ENCODE assay signal across 8 cellular contexts in genomic region chr20:59030911-59031310, GRCh38. TPM values are rescaled to one million over a fixed set of nuclear protein-coding genes. Genes with fewer than 3 reads are reported as not detected.
DNase-seq lines count a peak whose midpoint lies in the region; ATAC-seq and TF ChIP-seq lines count a peak whose summit lies in the region.

No MANE protein-coding gene starts in this region.

- no peaks in the 10 kb centered on the region for H3K9me3 Mint-ChIP-seq in activated T-cell treated with anti-CD3 and anti-CD28 coated beads, Interleukin-2, amount 50 U/mL, for 24 hours
- H3K9me3 Mint-ChIP-seq in activated naive CD8-positive, alpha-beta T cell (ENCODE audit: low read depth), result no peaks in the 10 kb centered on the region

- no peaks in the 10 kb centered on the region for H3K9me3 ChIP-seq in liver (ENCODE audit: control insufficient read depth in 4 of 4, low read length in 3 of 4)
- no peaks in the 10 kb centered on the region for H3K9me3 ChIP-seq in tibial artery

- peaks cover 3 to 27% (median 17%) of the 10 kb centered on the region in 4 donors for H3K4me1 ChIP-seq in liver (ENCODE audit: control insufficient read depth in 4 of 4, insufficient read depth in 4 of 4, low read length in 3 of 4)
- peaks cover 0 to 50% (median 36%) of the 10 kb centered on the region in 4 donors for H3K4me1 ChIP-seq in tibial artery

- no peak overlapping the region for H3K9ac ChIP-seq in liver (ENCODE audit: low read depth in 1 of 2, low read length in 2 of 2)

- no peak for DNase-seq in activated T-cell treated with anti-CD3 and anti-CD28 coated beads, Interleukin-2, amount 50 U/mL, for 24 hours
- no peak for DNase-seq in activated T-cell treated with anti-CD3 and anti-CD28 coated beads, Interleukin-2, amount 50 U/mL, for 48 hours
- DNase-seq in tibial artery (no peak), NCI-H146 treated with DMSO at 0.1 percent for 48 hours (lab: John Stamatoyannopoulos, UW; ENCODE audit: unreplicated experiment) (no peak)

- TF ChIP-seq CTCF in liver (IDR thresholded peaks at IDR 0.05; ENCODE audit: low read depth, low read length, missing input control), result no peak
- TF ChIP-seq CTCF in tibial artery (IDR thresholded peaks at IDR 0.05), result no peak

- peaks cover 92% of the 10 kb centered on the region for H3K36me3 Mint-ChIP-seq in activated T-cell treated with anti-CD3 and anti-CD28 coated beads, Interleukin-2, amount 50 U/mL, for 24 hours (ENCODE audit: low read depth)
- H3K36me3 Mint-ChIP-seq in activated naive CD8-positive, alpha-beta T cell, result peaks cover 25% of the 10 kb centered on the region

- H3K4me3 ChIP-seq in liver (ENCODE audit: low read depth in 1 of 3, low read length in 3 of 3) (peak overlapping the region in 2 of 3 donors; percentile 67 to 94), tibial artery (peak overlapping the region; percentile 78 to 93)

- H3K27me3 ChIP-seq in liver (ENCODE audit: control insufficient read depth in 4 of 4, insufficient read depth in 4 of 4, low read length in 3 of 4) (no peaks in the 10 kb centered on the region), tibial artery (no peaks in the 10 kb centered on the region)

- H3K27ac ChIP-seq in liver (ENCODE audit: low read depth in 1 of 2, low read length in 2 of 2) (no peak overlapping the region), tibial artery (peak overlapping the region in 1 of 2 donors; percentile 86)

- H3K4me1 Mint-ChIP-seq in activated T-cell treated with anti-CD3 and anti-CD28 coated beads, Interleukin-2, amount 50 U/mL, for 24 hours (ENCODE audit: low read depth), result peaks cover 76% of the 10 kb centered on the region
- H3K4me1 Mint-ChIP-seq in activated naive CD8-positive, alpha-beta T cell (ENCODE audit: low read depth), result peaks cover 63% of the 10 kb centered on the region

- ATAC-seq in HG03280 (IDR thresholded peaks at IDR 0.05; ENCODE audit: unreplicated experiment) (no peak), HG03354 (IDR thresholded peaks at IDR 0.05; ENCODE audit: poor library complexity, severe bottlenecking, unreplicated experiment) (no peak)

- no peaks in the 10 kb centered on the region for H3K27me3 Mint-ChIP-seq in activated T-cell treated with anti-CD3 and anti-CD28 coated beads, Interleukin-2, amount 50 U/mL, for 24 hours
- H3K27me3 Mint-ChIP-seq in activated naive CD8-positive, alpha-beta T cell, result no peaks in the 10 kb centered on the region

- peak overlapping the region; percentile 98 for H3K27ac Mint-ChIP-seq in activated T-cell treated with anti-CD3 and anti-CD28 coated beads, Interleukin-2, amount 50 U/mL, for 24 hours
- peak overlapping the region; percentile 95 for H3K27ac Mint-ChIP-seq in activated naive CD8-positive, alpha-beta T cell

- H3K4me3 Mint-ChIP-seq in activated T-cell treated with anti-CD3 and anti-CD28 coated beads, Interleukin-2, amount 50 U/mL, for 24 hours, result peak overlapping the region; percentile 95
- peak overlapping the region; percentile 93 for H3K4me3 Mint-ChIP-seq in activated naive CD8-positive, alpha-beta T cell

- no peak for TF ChIP-seq RAD21 in liver (IDR thresholded peaks at IDR 0.05)

- WGBS in liver, result 54% methylated on average over 2 of the region's 2 CpGs

- H3K36me3 ChIP-seq in liver (ENCODE audit: control insufficient read depth in 4 of 4, insufficient read depth in 3 of 4, low read depth in 1 of 4, low read length in 3 of 4) (peaks cover 5 to 37% (median 31%) of the 10 kb centered on the region in 4 donors), tibial artery (peaks cover 33 to 56% (median 42%) of the 10 kb centered on the region in 3 donors)

- intact Hi-C loops in tibial artery (cut with DNase I; ENCODE audit: low total_unique reads), result loop anchor here (5.0 kb wide), 2 partner anchors 49 to 139 kb away; partner anchors contain the start of gene NELFCD

TF ChIP-seq in liver, 16 proteins besides CTCF, POLR2A, EP300 and RAD21:
- TF ChIP-seq NR2F2 (IDR thresholded peaks at IDR 0.05) (no peak), JUND (IDR thresholded peaks at IDR 0.05) (no peak), EGR1 (IDR thresholded peaks at IDR 0.05; ENCODE audit: low read depth in 2 of 2) (no peak), FOXA2 (IDR thresholded peaks at IDR 0.05) (no peak), TAF1 (conservative IDR thresholded peaks at IDR 0.05) (no peak), RXRA (IDR thresholded peaks at IDR 0.05) (no peak)
- TF ChIP-seq, protein P1, sequence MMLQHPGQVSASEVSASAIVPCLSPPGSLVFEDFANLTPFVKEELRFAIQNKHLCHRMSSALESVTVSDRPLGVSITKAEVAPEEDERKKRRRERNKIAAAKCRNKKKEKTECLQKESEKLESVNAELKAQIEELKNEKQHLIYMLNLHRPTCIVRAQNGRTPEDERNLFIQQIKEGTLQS (IDR thresholded peaks at IDR 0.05), result no peak

RNA-seq across cellular contexts. Expression of gene ATP5F1E, which starts 1.2 kb away (rescaled TPM):
- total RNA-seq in liver, result 10 to 100 TPM; 11.7 to 16.6 TPM
- 100 to 1,000 TPM in 1 of 2 donors, 10 to 100 TPM in 1; 38.8 to 148 TPM for polyA plus RNA-seq in liver

RNA-seq across cellular contexts. Expression of gene PRELID3B, which starts 11.7 kb away (rescaled TPM):
- total RNA-seq in liver, result 10 to 100 TPM; 32.0 to 38.1 TPM
- 10 to 100 TPM; 18.2 to 18.6 TPM for polyA plus RNA-seq in liver

RNA-seq across cellular contexts. Expression of gene TUBB1, which starts 11.7 kb away (rescaled TPM):
- total RNA-seq in liver, result 10 to 100 TPM in 1 of 2 donors, under 1 TPM in 1; 0.17 to 59.5 TPM
- polyA plus RNA-seq in liver, result under 1 TPM; 0.20 to 0.28 TPM

RNA-seq across cellular contexts. Expression of gene CTSZ, which starts 23.9 kb away (rescaled TPM):
- 100 to 1,000 TPM; 146 to 233 TPM for total RNA-seq in liver
- polyA plus RNA-seq in liver, result 100 to 1,000 TPM in 1 of 2 donors, 10 to 100 TPM in 1; 11.8 to 229 TPM

RNA-seq across cellular contexts. Expression of gene NELFCD, which starts 49.9 kb away (rescaled TPM):
- 10 to 100 TPM; 39.1 to 39.8 TPM for total RNA-seq in liver
- 10 to 100 TPM; 28.1 to 35.0 TPM for polyA plus RNA-seq in liver
